ENCODE assay signal across 8 cellular contexts in genomic region chr18:59823611-59824195, GRCh38.
DNase-seq lines count a peak whose midpoint lies in the region; ATAC-seq and TF ChIP-seq lines count a peak whose summit lies in the region.

No MANE protein-coding gene starts in this region.

- peaks cover 12% of the 10 kb centered on the region for H3K27me3 Mint-ChIP-seq in activated T-helper 1 cell treated with anti-CD3 and anti-CD28 coated beads, Interleukin-12 subunit alpha, Interleukin-12 subunit beta, Interleukin-2, Interleukin-4 antibody, amounts not matched to agents 30 ng/mL and 10 ng/mL and 1 ng/mL, durations not matched to agents 14 hours and 24 hours and 36 hours (ENCODE audit: insufficient read depth)

- H3K36me3 ChIP-seq in cardiac muscle cell = no peaks in the 10 kb centered on the region

- H3K4me3 ChIP-seq in cardiac muscle cell = no peak overlapping the region

- no peaks in the 10 kb centered on the region for H3K9me3 Mint-ChIP-seq in activated T-helper 1 cell treated with anti-CD3 and anti-CD28 coated beads, Interleukin-12 subunit alpha, Interleukin-12 subunit beta, Interleukin-2, Interleukin-4 antibody, amounts not matched to agents 30 ng/mL and 10 ng/mL and 1 ng/mL, durations not matched to agents 14 hours and 24 hours and 36 hours

- peaks cover 4% of the 10 kb centered on the region for H3K27me3 ChIP-seq in cardiac muscle cell

- no peaks in the 10 kb centered on the region for H3K4me1 Mint-ChIP-seq in activated T-helper 1 cell treated with anti-CD3 and anti-CD28 coated beads, Interleukin-12 subunit alpha, Interleukin-12 subunit beta, Interleukin-2, Interleukin-4 antibody, amounts not matched to agents 30 ng/mL and 10 ng/mL and 1 ng/mL, durations not matched to agents 14 hours and 24 hours and 36 hours (ENCODE audit: low read depth)

- no peak overlapping the region for H3K27ac ChIP-seq in cardiac muscle cell

- peak; percentile 52 for ATAC-seq in GM18520 (IDR thresholded peaks at IDR 0.05; ENCODE audit: unreplicated experiment)
- ATAC-seq in HG03432 (IDR thresholded peaks at IDR 0.05; ENCODE audit: unreplicated experiment) = peak; percentile 80

- H3K36me3 Mint-ChIP-seq in activated T-helper 1 cell treated with anti-CD3 and anti-CD28 coated beads, Interleukin-12 subunit alpha, Interleukin-12 subunit beta, Interleukin-2, Interleukin-4 antibody, amounts not matched to agents 30 ng/mL and 10 ng/mL and 1 ng/mL, durations not matched to agents 14 hours and 24 hours and 36 hours (ENCODE audit: low read depth) = no peaks in the 10 kb centered on the region

- peak; percentile 87 for TF ChIP-seq CTCF in cardiac muscle cell (IDR thresholded peaks at IDR 0.05; ENCODE audit: low read depth, low read length)

- H3K4me1 ChIP-seq in cardiac muscle cell (ENCODE audit: low read depth) = no peaks in the 10 kb centered on the region

- peak; percentile 32 for DNase-seq in CD1c-positive myeloid dendritic cell (ENCODE audit: extremely low spot score)
- peak; percentile 40 for DNase-seq in NCI-H460 (ENCODE audit: extremely low read depth, low read depth)
- DNase-seq in activated T-helper 1 cell treated with anti-CD3 and anti-CD28 coated beads, Interleukin-12 subunit alpha, Interleukin-12 subunit beta, Interleukin-2, Interleukin-4 antibody, amounts not matched to agents 30 ng/mL and 10 ng/mL and 1 ng/mL, durations not matched to agents 14 hours and 24 hours and 36 hours (ENCODE audit: low spot score) = peak; percentile 20
- DNase-seq in cardiac muscle cell (ENCODE audit: low read depth in 1 of 2, low spot score in 1 of 2) = peak; percentile 85 to 87
- peak; percentile 62 for DNase-seq in putamen (ENCODE audit: low spot score)
- DNase-seq in cortex of kidney (lab: John Stamatoyannopoulos, UW) = no peak

- intact Hi-C loops in activated T-helper 1 cell treated with anti-CD3 and anti-CD28 coated beads, Interleukin-12 subunit alpha, Interleukin-12 subunit beta, Interleukin-2, Interleukin-4 antibody, amounts not matched to agents 30 ng/mL and 10 ng/mL and 1 ng/mL, durations not matched to agents 14 hours and 24 hours and 36 hours (cut with micrococcal nuclease) = loop anchor here (1.0 kb wide), 4 partner anchors 40 to 364 kb away; partner anchors contain the start of gene CCBE1

- H3K4me3 Mint-ChIP-seq in activated T-helper 1 cell treated with anti-CD3 and anti-CD28 coated beads, Interleukin-12 subunit alpha, Interleukin-12 subunit beta, Interleukin-2, Interleukin-4 antibody, amounts not matched to agents 30 ng/mL and 10 ng/mL and 1 ng/mL, durations not matched to agents 14 hours and 24 hours and 36 hours = no peak overlapping the region

- H3K9me3 ChIP-seq in cardiac muscle cell (ENCODE audit: low read depth) = no peaks in the 10 kb centered on the region

- no peak overlapping the region for H3K27ac Mint-ChIP-seq in activated T-helper 1 cell treated with anti-CD3 and anti-CD28 coated beads, Interleukin-12 subunit alpha, Interleukin-12 subunit beta, Interleukin-2, Interleukin-4 antibody, amounts not matched to agents 30 ng/mL and 10 ng/mL and 1 ng/mL, durations not matched to agents 14 hours and 24 hours and 36 hours
